1 cellular context compared by ENCODE assay signal in genomic region chr11:26777276-26777939, GRCh38.
A peak's percentile ranks its signal among the peaks of the same experiment; 100 is the strongest.
TF ChIP-seq lines count a peak whose summit lies in the region.

No MANE protein-coding gene starts in this region.

TF ChIP-seq in H1, 55 proteins besides CTCF, POLR2A, EP300 and RAD21:
- TF ChIP-seq KDM5A (IDR thresholded peaks at IDR 0.05; ENCODE audit: low read length), result no peak
- TF ChIP-seq RNF2 (IDR thresholded peaks at IDR 0.05; ENCODE audit: borderline replicate concordance, low read depth, low read length, missing control alignments, poor library complexity, severe bottlenecking), result no peak
- TF ChIP-seq TEAD4 (IDR thresholded peaks at IDR 0.05; ENCODE audit: low read depth, low read length), result no peak
- no peak for TF ChIP-seq SIX5 (IDR thresholded peaks at IDR 0.05; ENCODE audit: low read depth, low read length)
- 0 out of 2 replicates have a peak, but pooled peaks have one; percentile 45 for TF ChIP-seq MAFK (IDR thresholded peaks at IDR 0.05; ENCODE audit: low read depth, low read length)
- no peak for TF ChIP-seq TAF1 (IDR thresholded peaks at IDR 0.05; ENCODE audit: low read depth, low read length)
- TF ChIP-seq POU5F1 (IDR thresholded peaks at IDR 0.05; ENCODE audit: low read depth, low read length), result no peak
